15 cellular contexts compared by ENCODE assay signal in genomic region chr21:28910280-28910887, GRCh38.
DNase-seq lines count a peak whose midpoint lies in the region; ATAC-seq and TF ChIP-seq lines count a peak whose summit lies in the region.
"Had no signal": no experiment of that assay in that cellular context is flagged by ENCODE, and none has a peak within 500 bp of the region (broad histone marks: within the 10 kb centered on the region; RNA-seq: fewer than 3 reads in every experiment).

No MANE protein-coding gene starts in this region.

- H4K20me1 ChIP-seq in IMR-90 (ENCODE audit: insufficient read depth, low read length) = no peaks in the 10 kb centered on the region

- dilution Hi-C loops in IMR-90 (cut with HindIII; ENCODE audit: low sequenced_read_pairs, unreplicated experiment) = no loop called here

- TF ChIP-seq CTCF in IMR-90 (conservative IDR thresholded peaks at IDR 0.05; ENCODE audit: low read depth, low read length) (no peak), chondrocyte (IDR thresholded peaks at IDR 0.05) (no peak), tibial nerve (IDR thresholded peaks at IDR 0.05) (no peak)

- no peak for ATAC-seq in IMR-90 (ENCODE audit: low read depth)
- no peak for ATAC-seq in HG03378 (IDR thresholded peaks at IDR 0.05; ENCODE audit: unreplicated experiment)

- no peaks in the 10 kb centered on the region for H3K27me3 ChIP-seq in IMR-90 (ENCODE audit: control insufficient read depth, insufficient read depth, low read length)
- no peaks in the 10 kb centered on the region for H3K27me3 ChIP-seq in mesenchymal stem cell (ENCODE audit: control insufficient read depth in 1 of 2, insufficient read depth in 1 of 2, low read length in 2 of 2)
- no peaks in the 10 kb centered on the region for H3K27me3 ChIP-seq in tibial nerve

- peak; percentile 43 to 75 for TF ChIP-seq EP300 in tibial nerve (IDR thresholded peaks at IDR 0.05)

- intact Hi-C loops in IMR-90 (cut with micrococcal nuclease) = loop anchor here (5.0 kb wide), 1 partner anchor 338 kb away; no protein-coding TSS in a partner anchor

- H2BK5ac ChIP-seq in IMR-90 (ENCODE audit: low read depth, low read length, poor library complexity, severe bottlenecking) (no peak overlapping the region), mesenchymal stem cell (ENCODE audit: low read depth, low read length, poor library complexity, severe bottlenecking) (no peak overlapping the region)

- H3K4me1 ChIP-seq in IMR-90 (ENCODE audit: control insufficient read depth, insufficient read depth, low read length) (no peaks in the 10 kb centered on the region), mesenchymal stem cell (ENCODE audit: control insufficient read depth, insufficient read depth, low read depth, low read length) (no peaks in the 10 kb centered on the region), tibial nerve (peaks cover 0 to 32% (median 2%) of the 10 kb centered on the region in 4 donors)
- H3K4me1 ChIP-seq: HAP-1 had no signal

- H2BK120ac ChIP-seq in IMR-90 (ENCODE audit: low read depth, low read length) = no peak overlapping the region
- no peak overlapping the region for H2BK120ac ChIP-seq in mesenchymal stem cell (ENCODE audit: low read depth, low read length)

- H3K4ac ChIP-seq in IMR-90 (ENCODE audit: low read depth, low read length) (no peak overlapping the region), mesenchymal stem cell (ENCODE audit: low read depth in 1 of 2, low read length in 2 of 2) (no peak overlapping the region)

- H3K56ac ChIP-seq in IMR-90 (ENCODE audit: extremely low read depth, insufficient read depth, low read length) = no peak overlapping the region

- no peak overlapping the region for H4K5ac ChIP-seq in IMR-90 (ENCODE audit: low read depth, low read length)

- H3K4me1 Mint-ChIP-seq in chondrocyte (ENCODE audit: low read depth) = peaks cover 19% of the 10 kb centered on the region

- no peak overlapping the region for H4K91ac ChIP-seq in IMR-90 (ENCODE audit: insufficient read depth, low read depth, low read length)
- no peak overlapping the region for H4K91ac ChIP-seq in mesenchymal stem cell (ENCODE audit: low read length)

- H3K79me1 ChIP-seq in IMR-90 (ENCODE audit: low read depth in 1 of 2, low read length in 2 of 2) (no peaks in the 10 kb centered on the region), mesenchymal stem cell (replicated peaks; ENCODE audit: low read length, poor library complexity, severe bottlenecking) (no peaks in the 10 kb centered on the region)

- 0 out of 2 replicates have a peak overlapping the region, but pooled peaks have one; percentile 34 for H3K4me2 ChIP-seq in IMR-90 (ENCODE audit: low read depth, low read length)
- H3K4me2 ChIP-seq in mesenchymal stem cell (ENCODE audit: low read length, poor library complexity, severe bottlenecking) = no peak overlapping the region

- no peak for DNase-seq in IMR-90
- DNase-seq in chondrocyte (ENCODE audit: low spot score) = no peak
- no peak for DNase-seq in mesenchymal stem cell
- DNase-seq in tibial nerve (ENCODE audit: low spot score in 2 of 2) = no peak
- DNase-seq in nucleus accumbens (lab: John Stamatoyannopoulos, UW) = no peak
- DNase-seq in NCI-H82 treated with DMSO at 0.1 percent for 48 hours (lab: John Stamatoyannopoulos, UW; ENCODE audit: unreplicated experiment) = no peak
- DNase-seq in activated T-cell treated with anti-CD3 and anti-CD28 coated beads, Interleukin-2, amount 50 U/mL, for 48 hours = no peak
- DNase-seq: C1 segment of cervical spinal cord, DMS79, NCI-H1105, NCI-H2081 treated with DMSO at 0.1 percent for 48 hours, NCI-H446 treated with DMSO at 0.1 percent for 48 hours, Right ventricle myocardium superior had no signal

- no TSS peak for BruUV-seq in IMR-90 (replicated peaks; lab: Mats Ljungman, UMichigan)

- H3K4me3 Mint-ChIP-seq in chondrocyte (ENCODE audit: unreplicated experiment) = no peak overlapping the region

- no peaks in the 10 kb centered on the region for H3K27me3 Mint-ChIP-seq in chondrocyte (ENCODE audit: low read depth)

- CTCF ChIA-PET in IMR-90 (lab: Yijun Ruan, JAX) = no interaction called here

- H3K9ac ChIP-seq in IMR-90 (ENCODE audit: low read depth, low read length) = no peak overlapping the region
- peak overlapping the region; percentile 41 for H3K9ac ChIP-seq in mesenchymal stem cell (ENCODE audit: low read length)

- no peak overlapping the region for H4K8ac ChIP-seq in IMR-90 (ENCODE audit: low read depth in 2 of 2, low read length in 2 of 2)
- no peak overlapping the region for H4K8ac ChIP-seq in mesenchymal stem cell (ENCODE audit: low read length)

- no peak for TF ChIP-seq RAD21 in IMR-90 (IDR thresholded peaks at IDR 0.05; ENCODE audit: low read length)

- H3K27ac Mint-ChIP-seq in chondrocyte (ENCODE audit: unreplicated experiment) = peak overlapping the region; percentile 60

- no peak overlapping the region for H2AK9ac ChIP-seq in IMR-90 (replicated peaks; ENCODE audit: low read depth, low read length, poor library complexity)

- H2BK12ac ChIP-seq in mesenchymal stem cell (ENCODE audit: low read length in 2 of 2) = no peak overlapping the region

- no peak overlapping the region for H2AFZ ChIP-seq in IMR-90 (replicated peaks; ENCODE audit: low read length, poor library complexity)
- no peak overlapping the region for H2AFZ ChIP-seq in mesenchymal stem cell (ENCODE audit: low read depth, low read length)

- no peaks in the 10 kb centered on the region for H3K9me3 Mint-ChIP-seq in chondrocyte (ENCODE audit: low read depth)

- H3K14ac ChIP-seq in IMR-90 (replicated peaks; ENCODE audit: low read depth, low read length) (no peak overlapping the region), mesenchymal stem cell (ENCODE audit: low read length in 2 of 2) (no peak overlapping the region)

- H3K36me3 ChIP-seq in IMR-90 (ENCODE audit: control insufficient read depth, insufficient read depth, low read length) (no peaks in the 10 kb centered on the region), mesenchymal stem cell (ENCODE audit: control insufficient read depth in 1 of 2, insufficient read depth in 2 of 2, low read depth in 1 of 2, low read length in 2 of 2) (no peaks in the 10 kb centered on the region), tibial nerve (no peaks in the 10 kb centered on the region)
- H3K36me3 ChIP-seq: HAP-1 had no signal

- H3K23ac ChIP-seq in IMR-90 (ENCODE audit: low read depth, low read length) = no peak overlapping the region
- no peak overlapping the region for H3K23ac ChIP-seq in mesenchymal stem cell (ENCODE audit: low read length in 2 of 2)

- no peak overlapping the region for H3K4me3 ChIP-seq in IMR-90 (ENCODE audit: insufficient read depth, low read depth, low read length)
- no peak overlapping the region for H3K4me3 ChIP-seq in mesenchymal stem cell (ENCODE audit: insufficient read depth in 1 of 2, low read depth in 1 of 2, low read length in 2 of 2)
- H3K4me3 ChIP-seq in tibial nerve = no peak overlapping the region
- H3K4me3 ChIP-seq: HAP-1 had no signal

- H2BK20ac ChIP-seq in IMR-90 (ENCODE audit: low read depth, low read length) = no peak overlapping the region

- H3K9me1 ChIP-seq in IMR-90 (ENCODE audit: insufficient read depth, low read length) = no peaks in the 10 kb centered on the region

- POLR2A ChIA-PET in IMR-90 (lab: Charles Lee; ENCODE audit: unreplicated experiment) = no interaction called here

- H3K27ac ChIP-seq in IMR-90 (ENCODE audit: insufficient read depth, low read length) (no peak overlapping the region), mesenchymal stem cell (ENCODE audit: low read length, poor library complexity, severe bottlenecking) (no peak overlapping the region), tibial nerve (peak overlapping the region; percentile 29 to 89 (median 60))

- in situ Hi-C loops in IMR-90 (cut with MboI; ENCODE audit: low sequenced_read_pairs) = no loop called here

- H3K18ac ChIP-seq in IMR-90 (ENCODE audit: low read depth, low read length) (no peak overlapping the region), mesenchymal stem cell (ENCODE audit: low read depth in 1 of 2, low read length in 2 of 2) (no peak overlapping the region)

- H2AK5ac ChIP-seq in IMR-90 (ENCODE audit: low read depth, low read length) = no peak overlapping the region
- no peak overlapping the region for H2AK5ac ChIP-seq in mesenchymal stem cell (ENCODE audit: low read length, severe bottlenecking)

- no CpG with 5 or more reads among the region's 4 CpGs for WGBS in IMR-90 (ENCODE audit: extremely low coverage in 2 of 2, insufficient read length in 1 of 2), 2 experiments
- WGBS in mesenchymal stem cell = 87% methylated on average over 3 of the region's 4 CpGs
- 42 to 46% methylated on average over 4 of the region's 4 CpGs for WGBS in tibial nerve, 2 donors

- H2BK15ac ChIP-seq in IMR-90 (ENCODE audit: low read depth, low read length) = no peak overlapping the region
- H2BK15ac ChIP-seq in mesenchymal stem cell (ENCODE audit: low read depth, poor library complexity, severe bottlenecking) = no peak overlapping the region

- H3K9me3 ChIP-seq in IMR-90 (ENCODE audit: control insufficient read depth, insufficient read depth, low read length) = no peaks in the 10 kb centered on the region
- H3K9me3 ChIP-seq in mesenchymal stem cell (ENCODE audit: control insufficient read depth, low read length) = no peaks in the 10 kb centered on the region
- H3K9me3 ChIP-seq in tibial nerve = no peaks in the 10 kb centered on the region
- H3K9me3 ChIP-seq: HAP-1 had no signal

- peaks cover 1% of the 10 kb centered on the region for H3K36me3 Mint-ChIP-seq in chondrocyte (ENCODE audit: low read depth)

- TF ChIP-seq POLR2A in IMR-90 (IDR thresholded peaks at IDR 0.05; ENCODE audit: low read depth, low read length) = no peak
- no peak for TF ChIP-seq POLR2A in tibial nerve (IDR thresholded peaks at IDR 0.05)

TF ChIP-seq in IMR-90, 13 proteins besides CTCF, POLR2A, EP300 and RAD21 (continues in another document):
- TF ChIP-seq FOS (IDR thresholded peaks at IDR 0.05; ENCODE audit: low read depth, low read length) (no peak), SMC3 (IDR thresholded peaks at IDR 0.05; ENCODE audit: low read depth, low read length) (no peak), USF2 (IDR thresholded peaks at IDR 0.05; ENCODE audit: low read depth, low read length) (no peak), RFX5 (IDR thresholded peaks at IDR 0.05; ENCODE audit: low read depth, low read length) (no peak), RCOR1 (IDR thresholded peaks at IDR 0.05; ENCODE audit: insufficient replicate concordance, low read length) (no peak), NFE2L2 (IDR thresholded peaks at IDR 0.05; ENCODE audit: low read depth, low read length) (no peak), MAZ (IDR thresholded peaks at IDR 0.05; ENCODE audit: borderline replicate concordance, low read depth, low read length) (no peak), BHLHE40 (IDR thresholded peaks at IDR 0.05; ENCODE audit: low read depth, low read length) (no peak), MAFK (IDR thresholded peaks at IDR 0.05; ENCODE audit: low read depth, low read length) (no peak)

Comparison
In these comparisons a context has a peak if more than half of its experiments do, and no peak if none do; other contexts are left out.
1. H3K27ac ChIP-seq: peak in tibial nerve (4 of 4); none in IMR-90 (single experiment) and mesenchymal stem cell (single experiment).